Comparison of ENCODE assay signal across 8 cellular contexts in the genomic region with DNA sequence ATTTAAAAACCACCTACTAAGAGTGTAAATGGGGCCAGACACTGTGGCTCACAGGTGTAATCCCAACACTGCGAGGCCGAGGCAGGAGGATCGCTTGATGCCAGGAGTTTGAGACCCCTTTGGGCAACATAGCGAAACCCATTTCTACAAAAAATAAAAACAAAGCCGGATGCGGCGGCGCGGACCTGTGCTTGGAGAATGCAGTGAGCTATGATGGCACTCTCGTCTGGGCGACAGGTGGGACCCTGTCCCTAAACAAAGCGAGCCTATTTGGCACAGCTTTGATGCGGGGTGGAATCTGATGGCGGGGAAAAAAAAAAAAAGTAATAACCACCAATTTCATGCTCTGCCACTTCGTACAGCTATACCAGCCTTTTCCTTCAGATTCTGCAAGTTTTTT. TPM values are rescaled to one million over a fixed set of nuclear protein-coding genes. Genes with fewer than 3 reads are reported as not detected.
DNase-seq lines count a peak whose midpoint lies in the region; ATAC-seq lines count a peak whose summit lies in the region.

No MANE protein-coding gene starts in this region.

- ATAC-seq in activated naive CD8-positive, alpha-beta T cell treated with anti-CD3 and anti-CD28 coated beads, Interleukin-2, amount 10 ng/mL, durations not matched to agents 7 days and 5 days (ENCODE audit: low read depth): no peak
- ATAC-seq in GM21447 (IDR thresholded peaks at IDR 0.05; ENCODE audit: unreplicated experiment): no peak

- H3K4me3 ChIP-seq in thymus (ENCODE audit: low read length): peak overlapping the region; percentile 53

- H3K27me3 ChIP-seq in layer of hippocampus (ENCODE audit: control insufficient read depth, insufficient read depth, low read length) (no peaks in the 10 kb centered on the region), thymus (ENCODE audit: control insufficient read depth, insufficient read depth) (no peaks in the 10 kb centered on the region)

- H3K27ac Mint-ChIP-seq in activated naive CD8-positive, alpha-beta T cell treated with anti-CD3 and anti-CD28 coated beads, Interleukin-2, amount 10 ng/mL, durations not matched to agents 7 days and 5 days: peak overlapping the region; percentile 86

- peaks cover 28% of the 10 kb centered on the region for H3K36me3 Mint-ChIP-seq in activated naive CD8-positive, alpha-beta T cell treated with anti-CD3 and anti-CD28 coated beads, Interleukin-2, amount 10 ng/mL, durations not matched to agents 7 days and 5 days

- 59% methylated on average over 15 of the region's 15 CpGs for WGBS in thymus

- H3K4me1 Mint-ChIP-seq in activated naive CD8-positive, alpha-beta T cell treated with anti-CD3 and anti-CD28 coated beads, Interleukin-2, amount 10 ng/mL, durations not matched to agents 7 days and 5 days: peaks cover 42% of the 10 kb centered on the region

- H3K9me3 ChIP-seq in thymus (ENCODE audit: control insufficient read depth): no peaks in the 10 kb centered on the region

- peak overlapping the region; percentile 88 for H3K4me3 Mint-ChIP-seq in activated naive CD8-positive, alpha-beta T cell treated with anti-CD3 and anti-CD28 coated beads, Interleukin-2, amount 10 ng/mL, durations not matched to agents 7 days and 5 days

- H3K36me3 ChIP-seq in thymus (ENCODE audit: control insufficient read depth, insufficient read depth): peaks cover 18% of the 10 kb centered on the region

- peak; percentile 15 for DNase-seq in activated CD4-positive, alpha-beta T cell treated with anti-CD3 and anti-CD28 coated beads for 48 hours
- no peak for DNase-seq in activated CD4-positive, alpha-beta T cell treated with anti-CD3 and anti-CD28 coated beads, Interleukin-2, amount 50 U/mL, for 4 hours
- no peak for DNase-seq in activated naive CD8-positive, alpha-beta T cell treated with anti-CD3 and anti-CD28 coated beads, Interleukin-2, amount 10 ng/mL, durations not matched to agents 7 days and 5 days
- DNase-seq in globus pallidus (ENCODE audit: low spot score): no peak
- DNase-seq in NK-92 (lab: John Stamatoyannopoulos, UW; ENCODE audit: unreplicated experiment): no peak

- H3K27me3 Mint-ChIP-seq in activated naive CD8-positive, alpha-beta T cell treated with anti-CD3 and anti-CD28 coated beads, Interleukin-2, amount 10 ng/mL, durations not matched to agents 7 days and 5 days: no peaks in the 10 kb centered on the region

- peak overlapping the region; percentile 100 for H3K27ac ChIP-seq in layer of hippocampus (ENCODE audit: low read depth, low read length)
- H3K27ac ChIP-seq in thymus (ENCODE audit: low read depth): no peak overlapping the region

- peaks cover 14% of the 10 kb centered on the region for H3K4me1 ChIP-seq in thymus (ENCODE audit: control insufficient read depth, insufficient read depth, low read length)

- POLR2A ChIA-PET in activated naive CD8-positive, alpha-beta T cell treated with anti-CD3 and anti-CD28 coated beads, Interleukin-2, amount 10 ng/mL, durations not matched to agents 7 days and 5 days (lab: Charles Lee): interaction anchor here (0.6 to 5.8 kb wide), 9 partner anchors 18 to 770 kb away, joined by 3 to 89 read pairs (median 4); a partner anchor contains a TSS

- no peaks in the 10 kb centered on the region for H3K9me3 Mint-ChIP-seq in activated naive CD8-positive, alpha-beta T cell treated with anti-CD3 and anti-CD28 coated beads, Interleukin-2, amount 10 ng/mL, durations not matched to agents 7 days and 5 days

RNA-seq across cellular contexts. Expression of a gene that starts 1.1 kb away (rescaled TPM):
- total RNA-seq in activated naive CD8-positive, alpha-beta T cell treated with anti-CD3 and anti-CD28 coated beads, Interleukin-2, amount 10 ng/mL, durations not matched to agents 7 days and 5 days: 100 to 1,000 TPM; 181 to 197 TPM
- polyA plus RNA-seq in thymus: 141 TPM

RNA-seq across cellular contexts. Expression of a gene that starts 2.0 kb away (rescaled TPM):
- 10 to 100 TPM; 58.9 to 62.0 TPM for total RNA-seq in activated naive CD8-positive, alpha-beta T cell treated with anti-CD3 and anti-CD28 coated beads, Interleukin-2, amount 10 ng/mL, durations not matched to agents 7 days and 5 days
- polyA plus RNA-seq in thymus: 85.9 TPM

RNA-seq across cellular contexts. Expression of a gene that starts 11.8 kb away (rescaled TPM):
- total RNA-seq in activated naive CD8-positive, alpha-beta T cell treated with anti-CD3 and anti-CD28 coated beads, Interleukin-2, amount 10 ng/mL, durations not matched to agents 7 days and 5 days: under 1 TPM; 0.42 to 0.96 TPM
- 0.39 TPM for polyA plus RNA-seq in thymus

RNA-seq across cellular contexts. Expression of a gene that starts 26.4 kb away (rescaled TPM):
- 10 to 100 TPM; 55.3 to 57.1 TPM for total RNA-seq in activated naive CD8-positive, alpha-beta T cell treated with anti-CD3 and anti-CD28 coated beads, Interleukin-2, amount 10 ng/mL, durations not matched to agents 7 days and 5 days
- 18.7 TPM for polyA plus RNA-seq in thymus
